Comparison of ENCODE assay signal across 16 cellular contexts in the genomic region with DNA sequence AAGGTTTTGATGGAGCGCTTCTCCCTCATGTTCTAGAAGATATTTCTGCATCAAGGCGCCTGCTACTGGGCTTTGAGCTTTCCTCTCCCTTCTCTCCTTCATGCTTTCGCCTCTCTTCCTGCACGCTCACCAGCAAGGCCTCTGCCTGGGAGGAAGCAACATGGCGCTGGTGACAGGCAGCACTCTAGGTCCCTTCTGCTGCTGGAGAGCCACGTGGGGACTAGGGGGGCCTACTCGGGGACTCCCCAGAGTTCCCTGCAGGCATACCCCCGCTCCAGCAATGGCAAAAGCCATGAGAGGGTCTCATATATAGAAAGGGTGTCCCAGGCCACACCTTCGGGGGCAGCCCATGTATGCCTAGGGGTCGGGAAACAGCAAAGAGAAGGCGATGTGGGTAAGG. TPM values are rescaled to one million over a fixed set of nuclear protein-coding genes. Genes with fewer than 3 reads are reported as not detected.
DNase-seq lines count a peak whose midpoint lies in the region; TF ChIP-seq lines count a peak whose summit lies in the region.
"Had no signal": no experiment of that assay in that cellular context is flagged by ENCODE, and none has a peak within 500 bp of the region (broad histone marks: within the 10 kb centered on the region; RNA-seq: fewer than 3 reads in every experiment).

No MANE protein-coding gene starts in this region.

- H3K9me3 ChIP-seq in Karpas-422 (ENCODE audit: low read length), result no peaks in the 10 kb centered on the region
- H3K9me3 ChIP-seq: BE2C had no signal

- no peak overlapping the region for H3K4me2 ChIP-seq in Karpas-422 (ENCODE audit: low read depth, low read length, poor library complexity, severe bottlenecking)

- H3K36me3 ChIP-seq in Karpas-422 (ENCODE audit: insufficient read depth, low read length), result no peaks in the 10 kb centered on the region
- H3K36me3 ChIP-seq: BE2C had no signal

- no peaks in the 10 kb centered on the region for H3K79me2 ChIP-seq in Karpas-422 (ENCODE audit: low read length)

- no peak for TF ChIP-seq CTCF in mesothelial cell of epicardium (IDR thresholded peaks at IDR 0.05; ENCODE audit: unreplicated experiment)

- no peak overlapping the region for H2AFZ ChIP-seq in Karpas-422 (ENCODE audit: low read length)
- H2AFZ ChIP-seq: GM23248 had no signal

- intact Hi-C loops in posterior vena cava (cut with DNase I), result no loop called here

- H3K36me3 Mint-ChIP-seq in mesothelial cell of epicardium, result no peaks in the 10 kb centered on the region
- H3K36me3 Mint-ChIP-seq: CD4-positive, CD25-positive, alpha-beta regulatory T cell had no signal

- no peak overlapping the region for H3K27ac ChIP-seq in Karpas-422 (ENCODE audit: low read length)
- H3K27ac ChIP-seq: GM23248, HL-60 had no signal

- H3K4me3 Mint-ChIP-seq in mesothelial cell of epicardium, result no peak overlapping the region
- H3K4me3 Mint-ChIP-seq: CD4-positive, CD25-positive, alpha-beta regulatory T cell; CD8-positive, alpha-beta memory T cell had no signal

- DNase-seq in ecto neural progenitor cell (ENCODE audit: low spot score) (peak; percentile 34), iPS-NIHi11 (ENCODE audit: low spot score) (peak; percentile 1), posterior vena cava (ENCODE audit: low spot score) (peak; percentile 23), Karpas-422 (no peak), NCI-H1694 treated with DMSO at 0.1 percent for 48 hours (lab: John Stamatoyannopoulos, UW) (no peak), mesothelial cell of epicardium (ENCODE audit: low spot score in 2 of 2, unreplicated experiment in 2 of 2) (no peak)
- DNase-seq: ACHN; BE2C; C1 segment of cervical spinal cord; CD4-positive, CD25-positive, alpha-beta regulatory T cell; CD8-positive, alpha-beta memory T cell; COR-L47; GM23248; HCEC 1CT had no signal

- H3K4me3 ChIP-seq in Karpas-422 (ENCODE audit: low read length), result no peak overlapping the region
- H3K4me3 ChIP-seq: GM23248 had no signal

- H3K9me3 Mint-ChIP-seq in mesothelial cell of epicardium, result no peaks in the 10 kb centered on the region
- H3K9me3 Mint-ChIP-seq: CD8-positive, alpha-beta memory T cell had no signal

- peaks cover 22% of the 10 kb centered on the region for H3K4me1 Mint-ChIP-seq in mesothelial cell of epicardium

- H3K9me2 ChIP-seq in Karpas-422 (replicated peaks; ENCODE audit: insufficient read depth, low read length), result no peaks in the 10 kb centered on the region

- H3K4me1 ChIP-seq in Karpas-422 (ENCODE audit: low read length), result no peaks in the 10 kb centered on the region

- H3K9ac ChIP-seq in Karpas-422 (ENCODE audit: low read length), result no peak overlapping the region
- H3K9ac ChIP-seq: GM23248 had no signal

- H3K27ac Mint-ChIP-seq in mesothelial cell of epicardium, result no peak overlapping the region
- H3K27ac Mint-ChIP-seq: CD4-positive, CD25-positive, alpha-beta regulatory T cell; CD8-positive, alpha-beta memory T cell had no signal

- no peaks in the 10 kb centered on the region for H4K20me1 ChIP-seq in Karpas-422 (ENCODE audit: insufficient read depth, low read depth, low read length)

- H3K27me3 Mint-ChIP-seq in mesothelial cell of epicardium (ENCODE audit: low read depth), result peaks cover 50% of the 10 kb centered on the region

- H3K27me3 ChIP-seq in Karpas-422 (ENCODE audit: low read length), result no peaks in the 10 kb centered on the region
- H3K27me3 ChIP-seq: BE2C had no signal

RNA-seq across cellular contexts. Expression of a gene that starts 49.7 kb away (rescaled TPM):
- under 1 TPM in 1 of 2 donors, not detected in 1; 0.19 TPM for total RNA-seq in posterior vena cava
- total RNA-seq in Karpas-422 (2014; rRNA removed; shearing (Covaris generic); ENCODE audit: low replicate concordance), result not detected in 2 replicates
- total RNA-seq in mesothelial cell of epicardium, result 1.5 to 2.2 TPM (median 1.8 TPM) in 3 replicates
- total RNA-seq: CD4-positive, CD25-positive, alpha-beta regulatory T cell; GM23248; HT1080 had no signal

Comparison
In these comparisons a context has a peak if more than half of its experiments do, and no peak if none do; other contexts are left out.
1. DNase-seq: peak in ecto neural progenitor cell (single experiment), iPS-NIHi11 (single experiment) and posterior vena cava (single experiment); none in Karpas-422 (single experiment), NCI-H1694 treated with DMSO at 0.1 percent for 48 hours (single experiment) and mesothelial cell of epicardium (0 of 2).